ENCODE assay signal across 21 cellular contexts in the genomic region with DNA sequence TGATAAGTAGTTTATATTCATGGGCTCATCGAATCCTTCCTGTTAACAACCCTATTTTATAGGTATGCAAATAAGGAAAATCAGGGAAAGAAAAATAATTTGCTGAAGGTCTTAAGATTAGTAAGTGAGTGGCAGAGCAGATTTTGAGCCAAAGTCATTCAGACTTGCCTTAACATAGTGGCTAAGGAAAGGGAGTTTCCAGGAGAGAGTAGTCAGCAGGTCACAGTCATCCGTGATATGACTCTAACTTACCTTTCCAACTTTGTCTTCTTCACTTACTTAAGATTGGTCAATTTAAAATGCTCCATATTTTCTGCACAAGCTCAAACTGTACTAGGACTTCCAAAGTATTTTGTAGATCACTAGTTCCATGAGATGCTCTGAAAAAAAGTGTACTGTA. TPM values are rescaled to one million over a fixed set of nuclear protein-coding genes. Genes with fewer than 3 reads are reported as not detected.
"Had no signal": no experiment of that assay in that cellular context is flagged by ENCODE, and none has a peak within 500 bp of the region (broad histone marks: within the 10 kb centered on the region; RNA-seq: fewer than 3 reads in every experiment).

No MANE protein-coding gene starts in this region.

- FAIRE-seq: endometrium had no signal

- DNase-seq: activated B cell treated with CpG ODN at 0.5 μM for 24 hours; activated CD4-positive, alpha-beta T cell treated with anti-CD3 and anti-CD28 coated beads, Interleukin-2, amount 50 U/mL, for 1 hour; activated CD8-positive, alpha-beta T cell treated with anti-CD3 and anti-CD28 coated beads for 36 hours; activated naive CD4-positive, alpha-beta T cell; activated T-cell treated with anti-CD3 and anti-CD28 coated beads, Interleukin-2, amount 50 U/mL, for 4 hours; aorta; body of pancreas; cerebellar nuclear complex; colonic mucosa; effector CD8-positive, alpha-beta T cell; erythroblast; heart left ventricle; hypothalamus; immature natural killer cell; left lung; lower lobe of right lung; mucosa of descending colon; stimulated activated CD4-positive, alpha-beta T cell treated with anti-CD3 and anti-CD28 coated beads, Interleukin-2, amount 100 ng/mL, for 24 hours; stimulated activated naive CD4-positive, alpha-beta T cell had no signal

- ATAC-seq: activated CD8-positive, alpha-beta T cell treated with anti-CD3 and anti-CD28 coated beads for 36 hours; activated T-cell treated with anti-CD3 and anti-CD28 coated beads, Interleukin-2, amount 50 U/mL, for 4 hours; body of pancreas; heart left ventricle; left lung; lower lobe of right lung; mucosa of descending colon; natural killer cell treated with Interleukin-12 subunit alpha and Interleukin-12 subunit beta and Interleukin-15 and Interleukin-18, amount 100 ng/mL, for 72 hours had no signal

RNA-seq across cellular contexts. Expression of a gene that starts 46.6 kb away (rescaled TPM):
- polyA plus RNA-seq: immature natural killer cell had no signal
